ENCODE assay signal across 8 cellular contexts in genomic region chr4:6548201-6548881, GRCh38. TPM values are rescaled to one million over a fixed set of nuclear protein-coding genes. Genes with fewer than 3 reads are reported as not detected.
A peak's percentile ranks its signal among the peaks of the same experiment; 100 is the strongest.
DNase-seq lines count a peak whose midpoint lies in the region; ATAC-seq, FAIRE-seq and TF ChIP-seq lines count a peak whose summit lies in the region.

No MANE protein-coding gene starts in this region.

- POLR2A ChIA-PET in HCT116 (lab: Charles Lee): no interaction called here

- no peak for TF ChIP-seq POLR2A in HCT116 (IDR thresholded peaks at IDR 0.05; ENCODE audit: borderline replicate concordance, extremely low read depth, insufficient read depth, insufficient read length)

- no peaks in the 10 kb centered on the region for H3K36me3 ChIP-seq in HCT116 (ENCODE audit: control insufficient read depth in 1 of 2, insufficient read depth in 2 of 2, low read length in 2 of 2)

- peaks cover 39% of the 10 kb centered on the region for H3K27me3 ChIP-seq in HCT116 (ENCODE audit: insufficient read depth, low read length)

- no peaks in the 10 kb centered on the region for H3K4me1 ChIP-seq in HCT116 (ENCODE audit: control insufficient read depth in 1 of 2, insufficient read depth in 2 of 2, low read length in 2 of 2)

- TF ChIP-seq RAD21 in HCT116 (IDR thresholded peaks at IDR 0.05; ENCODE audit: low read depth): peak; percentile 89

- CTCF ChIA-PET in HCT116 (lab: Charles Lee): interaction anchor here (0.8 to 2.9 kb wide), 13 partner anchors 9 to 534 kb away, joined by 3 to 26 read pairs (median 4); no protein-coding TSS in a partner anchor

- no peaks in the 10 kb centered on the region for H4K20me1 ChIP-seq in HCT116 (ENCODE audit: insufficient read depth)

- no peaks in the 10 kb centered on the region for H3K9me3 ChIP-seq in HCT116 (ENCODE audit: control insufficient read depth in 1 of 2, insufficient read depth in 1 of 2, low read depth in 1 of 2, low read length in 2 of 2)

- no peak for FAIRE-seq in RCC 7860 (lab: Jason Lieb, UNC)

- no TSS peak for BruUV-seq in HCT116 (replicated peaks; lab: Mats Ljungman, UMichigan)

- H3K4me3 ChIP-seq in HCT116 (replicated peaks in 1 of 2; ENCODE audit: low read depth in 1 of 2, low read length in 2 of 2): no peak overlapping the region

- no peaks in the 10 kb centered on the region for H3K79me2 ChIP-seq in HCT116 (ENCODE audit: insufficient read depth, low read length)

- ATAC-seq in HCT116 (peak; percentile 91), GM18907 (IDR thresholded peaks at IDR 0.05; ENCODE audit: unreplicated experiment) (no peak), HG03342 (IDR thresholded peaks at IDR 0.05; ENCODE audit: unreplicated experiment) (no peak), HG03280 (IDR thresholded peaks at IDR 0.05; ENCODE audit: unreplicated experiment) (no peak)
- ATAC-seq in activated CD4-positive, CD25-positive, alpha-beta regulatory T cell treated with anti-CD3 and anti-CD28 coated beads, Interleukin-2, amount 50 U/mL, for 24 hours: no peak

- peak; percentile 56 to 75 (median 69) for TF ChIP-seq CTCF in HCT116 (IDR thresholded peaks at IDR 0.05 in 2 of 3, conservative IDR thresholded peaks at IDR 0.05 in 1 of 3; ENCODE audit: borderline replicate concordance in 1 of 3, insufficient read depth in 1 of 3, low read depth in 2 of 3, low read length in 2 of 3)

- peak; percentile 38 for DNase-seq in COLO668 (lab: John Stamatoyannopoulos, UW; ENCODE audit: unreplicated experiment)
- peak; percentile 46 for DNase-seq in HCT116 (ENCODE audit: low read depth, low spot score)
- DNase-seq in RCC 7860 (ENCODE audit: low spot score): peak; percentile 47
- DNase-seq in globus pallidus (ENCODE audit: low spot score): peak; percentile 10

- intact Hi-C loops in HCT116 (cut with micrococcal nuclease): loop anchor here (5.0 to 10.0 kb wide), 2 partner anchors 76 to 144 kb away; partner anchors contain the start of gene PPP2R2C

- H3K9ac ChIP-seq in HCT116 (ENCODE audit: low read length): no peak overlapping the region

- no peak overlapping the region for H3K4me2 ChIP-seq in HCT116 (ENCODE audit: low read length)

- RAD21 ChIA-PET in HCT116 (lab: Charles Lee; ENCODE audit: low non-redundant PET in 1 of 2, low total read pairs in 2 of 2, uncharacterized antibody in 2 of 2, unreplicated experiment in 2 of 2): interaction anchor here in 1 of 2 experiments (1.3 kb wide), 1 partner anchor 26 kb away, joined by 4 read pairs; no protein-coding TSS in a partner anchor

- H3K9me2 ChIP-seq in HCT116 (ENCODE audit: insufficient read depth): no peaks in the 10 kb centered on the region

- no peak overlapping the region for H2AFZ ChIP-seq in HCT116 (ENCODE audit: low read depth, low read length, poor library complexity, severe bottlenecking)

- no peak overlapping the region for H3K27ac ChIP-seq in HCT116 (ENCODE audit: low read depth, low read length)

TF ChIP-seq in HCT116, 20 proteins besides CTCF, POLR2A, EP300 and RAD21:
- TF ChIP-seq ZBTB33 (IDR thresholded peaks at IDR 0.05; ENCODE audit: extremely low read depth, insufficient replicate concordance, low read length): no peak

RNA-seq across cellular contexts. Expression of gene MAN2B2, which starts 26.6 kb away (rescaled TPM):
- 18.0 TPM for total RNA-seq in HCT116 (2021; ENCODE audit: unreplicated experiment)
- polyA plus RNA-seq in HCT116 (2012): 16.6 and 16.8 TPM in 2 replicates
